ENCODE assay signal across 13 cellular contexts in the genomic region with DNA sequence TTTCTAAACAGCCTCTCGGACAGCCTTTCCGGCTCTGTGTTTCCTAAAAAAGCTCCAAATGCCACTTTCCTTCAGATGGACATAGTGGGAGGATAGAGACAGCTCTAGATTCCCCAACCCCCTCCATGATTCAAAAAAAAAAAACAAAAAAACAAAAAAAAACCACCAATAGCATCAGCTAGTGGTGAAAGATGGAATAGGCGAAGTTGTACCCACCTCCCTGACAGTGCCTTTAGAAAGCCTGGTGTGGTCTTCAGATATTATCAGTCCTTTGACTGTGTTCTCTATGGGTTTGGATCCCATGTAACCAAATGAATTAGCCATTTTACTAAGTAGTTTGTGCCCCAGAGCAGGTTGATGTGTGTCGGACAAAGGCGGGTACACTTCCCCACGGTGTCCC.
DNase-seq lines count a peak whose midpoint lies in the region; ATAC-seq and TF ChIP-seq lines count a peak whose summit lies in the region.
"Had no signal": no experiment of that assay in that cellular context is flagged by ENCODE, and none has a peak within 500 bp of the region (broad histone marks: within the 10 kb centered on the region; RNA-seq: fewer than 3 reads in every experiment).

No MANE protein-coding gene starts in this region.

- RAD21 ChIA-PET in HCT116 (lab: Charles Lee; ENCODE audit: low non-redundant PET in 1 of 2, low total read pairs in 2 of 2, uncharacterized antibody in 2 of 2, unreplicated experiment in 2 of 2): no interaction called here

- H3K4me2 ChIP-seq in HCT116 (ENCODE audit: low read length) (no peak overlapping the region), SK-N-SH (no peak overlapping the region)

- ATAC-seq in HCT116 (peak; percentile 67), HG02840 (IDR thresholded peaks at IDR 0.05; ENCODE audit: low FRiP score, unreplicated experiment) (no peak), HG03565 (IDR thresholded peaks at IDR 0.05; ENCODE audit: unreplicated experiment) (no peak), GM18873 (IDR thresholded peaks at IDR 0.05; ENCODE audit: low FRiP score, unreplicated experiment) (no peak)
- ATAC-seq: activated CD4-positive, alpha-beta T cell treated with anti-CD3 and anti-CD28 coated beads for 36 hours; stimulated activated naive CD8-positive, alpha-beta T cell treated with anti-CD3 and anti-CD28 coated beads, Interleukin-15, Interleukin-2, amounts not matched to agents 100 U/mL and 50 U/mL, for 24 hours had no signal

- H3K4me3 ChIP-seq in Caco-2 (ENCODE audit: low read depth, low read length): no peak overlapping the region
- no peak overlapping the region for H3K4me3 ChIP-seq in HCT116 (replicated peaks in 1 of 2; ENCODE audit: low read depth in 1 of 2, low read length in 2 of 2)
- H3K4me3 ChIP-seq in SK-N-SH (ENCODE audit: low read depth in 2 of 2, low read length in 1 of 2): no peak overlapping the region; a peak in 1 of 4 replicates
- H3K4me3 ChIP-seq: ascending aorta, sigmoid colon had no signal

- H4K20me1 ChIP-seq in HCT116 (ENCODE audit: insufficient read depth) (no peaks in the 10 kb centered on the region), SK-N-SH (ENCODE audit: insufficient read depth) (no peaks in the 10 kb centered on the region)

- H3K9me3 ChIP-seq in Caco-2 (peaks cover 4% of the 10 kb centered on the region; the same call in 1 of the 2 replicates), HCT116 (ENCODE audit: control insufficient read depth in 1 of 2, insufficient read depth in 1 of 2, low read depth in 1 of 2, low read length in 2 of 2) (no peaks in the 10 kb centered on the region), SK-N-SH (no peaks in the 10 kb centered on the region)
- H3K9me3 ChIP-seq: ascending aorta, sigmoid colon had no signal

- H2AFZ ChIP-seq in HCT116 (ENCODE audit: low read depth, low read length, poor library complexity, severe bottlenecking): peak overlapping the region; percentile 77
- no peak overlapping the region for H2AFZ ChIP-seq in SK-N-SH (ENCODE audit: low read depth)

- H3K4me3 Mint-ChIP-seq in Caco-2 (ENCODE audit: unreplicated experiment): no peak overlapping the region
- H3K4me3 Mint-ChIP-seq: activated CD4-positive, alpha-beta T cell treated with anti-CD3 and anti-CD28 coated beads for 36 hours had no signal

- H3K9me3 Mint-ChIP-seq in Caco-2 (ENCODE audit: unreplicated experiment): no peaks in the 10 kb centered on the region

- H3K27me3 ChIP-seq in Caco-2 (replicated peaks; ENCODE audit: control insufficient read depth, insufficient read depth, low read length) (no peaks in the 10 kb centered on the region; the same call in 1 of the 2 replicates), HCT116 (ENCODE audit: insufficient read depth, low read length) (no peaks in the 10 kb centered on the region), SK-N-SH (ENCODE audit: insufficient read depth) (no peaks in the 10 kb centered on the region; the same call in 1 of the 2 replicates)
- H3K27me3 ChIP-seq: ascending aorta had no signal

- CTCF ChIA-PET in Caco-2 (lab: Charles Lee): interaction anchor here (0.6 to 0.7 kb wide), 5 partner anchors 10 to 79 kb away, joined by 3 to 9 read pairs (median 5); no protein-coding TSS in a partner anchor
- CTCF ChIA-PET in HCT116 (lab: Charles Lee): interaction anchor here (0.6 to 1.4 kb wide), 4 partner anchors 12 to 122 kb away, joined by 3 to 7 read pairs (median 3); no protein-coding TSS in a partner anchor
- CTCF ChIA-PET in SK-N-SH (lab: Yijun Ruan, JAX): interaction anchor here (0.6 to 5.2 kb wide), 31 partner anchors 8 to 251 kb away, joined by 3 to 50 read pairs (median 4); no protein-coding TSS in a partner anchor

- POLR2A ChIA-PET in Caco-2 (lab: Charles Lee): no interaction called here
- POLR2A ChIA-PET in HCT116 (lab: Charles Lee): interaction anchor here (0.6 kb wide), 1 partner anchor 54 kb away, joined by 3 read pairs; no protein-coding TSS in a partner anchor
- POLR2A ChIA-PET in SK-N-SH (lab: Yijun Ruan, JAX): interaction anchor here (1.6 kb wide), 1 partner anchor 94 kb away, joined by 3 read pairs; no protein-coding TSS in a partner anchor

- H3K9ac ChIP-seq in HCT116 (ENCODE audit: low read length) (no peak overlapping the region), SK-N-SH (no peak overlapping the region)

- no peak for TF ChIP-seq POLR2A in HCT116 (IDR thresholded peaks at IDR 0.05; ENCODE audit: borderline replicate concordance, extremely low read depth, insufficient read depth, insufficient read length)

- peaks cover 8% of the 10 kb centered on the region for H3K4me1 Mint-ChIP-seq in Caco-2 (ENCODE audit: low read depth, unreplicated experiment)
- H3K4me1 Mint-ChIP-seq: activated CD4-positive, alpha-beta T cell treated with anti-CD3 and anti-CD28 coated beads for 36 hours had no signal

- H3K27ac ChIP-seq in HCT116 (ENCODE audit: low read depth, low read length) (no peak overlapping the region), SK-N-SH (ENCODE audit: low read depth in 2 of 2, low read length in 1 of 2) (peak overlapping the region in 1 of 2 experiments; percentile 91; a peak in 2 of 4 replicates), caudate nucleus (ENCODE audit: low read depth, low read length) (no peak overlapping the region)
- H3K27ac ChIP-seq: ascending aorta, sigmoid colon had no signal

- H3K4me1 ChIP-seq in Caco-2 (no peaks in the 10 kb centered on the region), HCT116 (ENCODE audit: control insufficient read depth in 1 of 2, insufficient read depth in 2 of 2, low read length in 2 of 2) (peaks cover 7 to 21% of the 10 kb centered on the region in 2 experiments; a peak in 3 of 4 replicates), SK-N-SH (ENCODE audit: control insufficient read depth in 1 of 2, insufficient read depth in 2 of 2, low read depth in 1 of 2, low read length in 1 of 2) (peaks cover 0 to 13% of the 10 kb centered on the region in 2 experiments; a peak in 2 of 4 replicates)
- H3K4me1 ChIP-seq: ascending aorta had no signal

- H3K79me2 ChIP-seq in HCT116 (ENCODE audit: insufficient read depth, low read length): no peaks in the 10 kb centered on the region
- no peaks in the 10 kb centered on the region for H3K79me2 ChIP-seq in SK-N-SH (ENCODE audit: insufficient read depth)

- TF ChIP-seq CTCF in Caco-2 (IDR thresholded peaks at IDR 0.05; ENCODE audit: insufficient read depth in 1 of 2, low read depth in 1 of 2, low read length in 1 of 2, severe bottlenecking in 1 of 2, unreplicated experiment in 1 of 2) (peak; percentile 40 to 44), HCT116 (IDR thresholded peaks at IDR 0.05 in 2 of 3, conservative IDR thresholded peaks at IDR 0.05 in 1 of 3; ENCODE audit: borderline replicate concordance in 1 of 3, insufficient read depth in 1 of 3, low read depth in 2 of 3, low read length in 2 of 3) (peak; percentile 37 to 71 (median 66); a peak in 5 of 6 replicates), SK-N-SH (IDR thresholded peaks at IDR 0.05) (peak; percentile 53)

- 36% methylated on average over 6 of the region's 6 CpGs for WGBS in SK-N-SH (ENCODE audit: low lambda C conversion rate)

- BruUV-seq in Caco-2 (replicated peaks; lab: Mats Ljungman, UMichigan) (no TSS peak), HCT116 (replicated peaks; lab: Mats Ljungman, UMichigan) (no TSS peak)

- H3K9me2 ChIP-seq in HCT116 (ENCODE audit: insufficient read depth) (no peaks in the 10 kb centered on the region), SK-N-SH (no peaks in the 10 kb centered on the region)

- H3K36me3 ChIP-seq in Caco-2 (ENCODE audit: control insufficient read depth, insufficient read depth, low read length): no peaks in the 10 kb centered on the region
- H3K36me3 ChIP-seq in HCT116 (ENCODE audit: control insufficient read depth in 1 of 2, insufficient read depth in 2 of 2, low read length in 2 of 2): no peaks in the 10 kb centered on the region
- H3K36me3 ChIP-seq in SK-N-SH (replicated peaks in 1 of 2; ENCODE audit: control insufficient read depth in 1 of 2, insufficient read depth in 2 of 2, low read length in 1 of 2): no peaks in the 10 kb centered on the region
- H3K36me3 ChIP-seq: ascending aorta, sigmoid colon had no signal

- no peaks in the 10 kb centered on the region for H3K36me3 Mint-ChIP-seq in Caco-2 (ENCODE audit: insufficient read depth, unreplicated experiment)

- TF ChIP-seq EP300 in SK-N-SH (IDR thresholded peaks at IDR 0.05; ENCODE audit: borderline replicate concordance in 1 of 2, low read depth in 1 of 2, low read length in 1 of 2): no peak

- no peak for DNase-seq in Caco-2
- DNase-seq in HCT116 (ENCODE audit: low read depth, low spot score): peak; percentile 15
- peak; percentile 81 for DNase-seq in SK-N-SH
- DNase-seq in iPS-NIHi11 (ENCODE audit: low spot score): peak; percentile 67
- DNase-seq in caudate nucleus (lab: John Stamatoyannopoulos, UW): no peak
- DNase-seq: activated CD4-positive, alpha-beta T cell treated with anti-CD3 and anti-CD28 coated beads for 36 hours; NCI-H226; sigmoid colon; stimulated activated naive CD8-positive, alpha-beta T cell treated with anti-CD3 and anti-CD28 coated beads, Interleukin-15, Interleukin-2, amounts not matched to agents 100 U/mL and 50 U/mL, for 24 hours had no signal

- no peaks in the 10 kb centered on the region for H3K27me3 Mint-ChIP-seq in Caco-2 (ENCODE audit: insufficient read depth, unreplicated experiment)

- H3K27ac Mint-ChIP-seq in Caco-2 (ENCODE audit: unreplicated experiment): no peak overlapping the region
- H3K27ac Mint-ChIP-seq: activated CD4-positive, alpha-beta T cell treated with anti-CD3 and anti-CD28 coated beads for 36 hours had no signal

- H3F3A ChIP-seq in SK-N-SH (replicated peaks; ENCODE audit: insufficient read depth): no peaks in the 10 kb centered on the region

- TF ChIP-seq RAD21 in HCT116 (IDR thresholded peaks at IDR 0.05; ENCODE audit: low read depth): peak; percentile 40; the same call in 1 of the 2 replicates
- peak; percentile 70 for TF ChIP-seq RAD21 in SK-N-SH (IDR thresholded peaks at IDR 0.05; ENCODE audit: low read length)

- intact Hi-C loops in Caco-2 (cut with micrococcal nuclease; ENCODE audit: unreplicated experiment) (loop anchor here (5.0 kb wide), 1 partner anchor 253 kb away; no protein-coding TSS in a partner anchor), HCT116 (cut with micrococcal nuclease) (no loop called here)

TF ChIP-seq in HCT116, 20 proteins besides CTCF, POLR2A, EP300 and RAD21 (continues in another document):
- no peak for TF ChIP-seq CBX3 (IDR thresholded peaks at IDR 0.05; ENCODE audit: low read depth)
- TF ChIP-seq ZNF274 (IDR thresholded peaks at IDR 0.05; ENCODE audit: low read depth, low read length): no peak
- no peak for TF ChIP-seq EZH2phosphoT487 (IDR thresholded peaks at IDR 0.05; ENCODE audit: borderline replicate concordance)

TF ChIP-seq in SK-N-SH, 30 proteins besides CTCF, POLR2A, EP300 and RAD21:
- TF ChIP-seq GATA2 (CRISPR knock-in tag; IDR thresholded peaks at IDR 0.05) (peak; percentile 33; the same call in 1 of the 2 replicates), CHD2 (IDR thresholded peaks at IDR 0.05; ENCODE audit: low read length, partially characterized antibody) (peak; percentile 60), NRF1 (IDR thresholded peaks at IDR 0.05; ENCODE audit: low read depth, low read length) (no peak), RCOR1 (IDR thresholded peaks at IDR 0.05; ENCODE audit: low read length) (no peak), SMC3 (IDR thresholded peaks at IDR 0.05; ENCODE audit: low read depth, low read length) (peak; percentile 38), MEF2A (IDR thresholded peaks at IDR 0.05; ENCODE audit: borderline replicate concordance, low read depth) (no peak)

Comparison
In these comparisons a context has a peak if more than half of its experiments do, and no peak if none do; other contexts are left out.
1. DNase-seq: peak in HCT116 (single experiment), SK-N-SH (single experiment) and iPS-NIHi11 (single experiment); none in Caco-2 (0 of 2) and caudate nucleus (0 of 61).
2. Peak in every context shown above with its lines, with median percentiles within 50 percentile points of each other: CTCF ChIP-seq.